ENCODE assay signal across 26 cellular contexts in genomic region chr17:54102246-54102645, GRCh38.
A peak's percentile ranks its signal among the peaks of the same experiment; 100 is the strongest.
DNase-seq lines count a peak whose midpoint lies in the region; ATAC-seq, FAIRE-seq and TF ChIP-seq lines count a peak whose summit lies in the region.
"Had no signal": no experiment of that assay in that cellular context is flagged by ENCODE, and none has a peak within 500 bp of the region (broad histone marks: within the 10 kb centered on the region; RNA-seq: fewer than 3 reads in every experiment).

No MANE protein-coding gene starts in this region.

- H3K79me2 ChIP-seq in GM23248 (ENCODE audit: insufficient read depth) = no peaks in the 10 kb centered on the region

- no peak overlapping the region for H2AFZ ChIP-seq in GM23248

- no peaks in the 10 kb centered on the region for H3K36me3 ChIP-seq in kidney (ENCODE audit: control insufficient read depth in 1 of 2, insufficient read depth in 2 of 2, low read length in 2 of 2)
- H3K36me3 ChIP-seq in aorta (ENCODE audit: control insufficient read depth in 1 of 2, insufficient read depth in 2 of 2, low read length in 1 of 2) = no peaks in the 10 kb centered on the region
- H3K36me3 ChIP-seq in GM23248 (ENCODE audit: low read depth) = no peaks in the 10 kb centered on the region
- H3K36me3 ChIP-seq: BLaER1 treated with 17β-estradiol and CSF1 and Interleukin-3, amounts not matched to agents 10 nM and 100 nM had no signal

- peak; percentile 15 for ATAC-seq in aorta (ENCODE audit: low FRiP score)
- ATAC-seq: A549; CD8-positive, alpha-beta T cell; GM12878 had no signal

- no peaks in the 10 kb centered on the region for H3K9me2 ChIP-seq in GM23248 (ENCODE audit: insufficient read depth)

- H3K27me3 ChIP-seq in aorta (ENCODE audit: control insufficient read depth in 1 of 2, insufficient read depth in 2 of 2, low read length in 1 of 2) = no peaks in the 10 kb centered on the region
- no peaks in the 10 kb centered on the region for H3K27me3 ChIP-seq in GM23248 (replicated peaks; ENCODE audit: insufficient read depth)
- no peaks in the 10 kb centered on the region for H3K27me3 ChIP-seq in dorsolateral prefrontal cortex
- H3K27me3 ChIP-seq: BLaER1 treated with 17β-estradiol and CSF1 and Interleukin-3, amounts not matched to agents 10 nM and 100 nM had no signal

- no peak overlapping the region for H3K9ac ChIP-seq in kidney (ENCODE audit: low read length in 2 of 2)
- H3K9ac ChIP-seq in GM23248 = no peak overlapping the region
- H3K9ac ChIP-seq: BLaER1 treated with 17β-estradiol and CSF1 and Interleukin-3, amounts not matched to agents 10 nM and 100 nM had no signal

- H3K4me1 ChIP-seq in kidney (ENCODE audit: control insufficient read depth in 1 of 2, insufficient read depth in 1 of 2, low read depth in 1 of 2, low read length in 2 of 2) = no peaks in the 10 kb centered on the region
- H3K4me1 ChIP-seq in aorta (ENCODE audit: control insufficient read depth in 1 of 2, insufficient read depth in 2 of 2, low read length in 2 of 2) = no peaks in the 10 kb centered on the region
- H3K4me1 ChIP-seq in GM23248 (ENCODE audit: insufficient read depth) = no peaks in the 10 kb centered on the region
- H3K4me1 ChIP-seq: A549; BLaER1 treated with 17β-estradiol and CSF1 and Interleukin-3, amounts not matched to agents 10 nM and 100 nM; Caco-2 had no signal

- WGBS in aorta, 2 donors = 75 to 85% methylated on average over 1 of the region's 1 CpG
- WGBS in GM23248 (ENCODE audit: low coverage in 1 of 2, low lambda C conversion rate in 2 of 2, missing lambda C conversion rate in 2 of 2), 2 experiments = 17 to 42% methylated on average over 1 of the region's 1 CpG

- H3K27ac ChIP-seq in kidney (ENCODE audit: low read depth in 2 of 2, low read length in 2 of 2) (no peak overlapping the region), aorta (ENCODE audit: low read depth in 1 of 2, low read length in 2 of 2) (no peak overlapping the region), GM23248 (no peak overlapping the region), dorsolateral prefrontal cortex (no peak overlapping the region)
- H3K27ac ChIP-seq: 22Rv1; A549; BLaER1 treated with 17β-estradiol and CSF1 and Interleukin-3, amounts not matched to agents 10 nM and 100 nM; C4-2B had no signal

- no peaks in the 10 kb centered on the region for H3F3A ChIP-seq in GM23248 (ENCODE audit: insufficient read depth)

- peaks cover 0 to 8% of the 10 kb centered on the region in 2 donors for H3K9me3 ChIP-seq in kidney (ENCODE audit: control insufficient read depth in 1 of 2, low read length in 2 of 2)
- peaks cover 2% of the 10 kb centered on the region for H3K9me3 ChIP-seq in aorta (ENCODE audit: control insufficient read depth, low read length)
- no peaks in the 10 kb centered on the region for H3K9me3 ChIP-seq in GM23248 (ENCODE audit: low read depth)

- H3K4me3 ChIP-seq in kidney (ENCODE audit: low read length in 2 of 2) (no peak overlapping the region), aorta (ENCODE audit: low read length in 2 of 2) (no peak overlapping the region), GM23248 (no peak overlapping the region), dorsolateral prefrontal cortex (no peak overlapping the region)
- H3K4me3 ChIP-seq: A549; BLaER1 treated with 17β-estradiol and CSF1 and Interleukin-3, amounts not matched to agents 10 nM and 100 nM; GM12878 had no signal

- FAIRE-seq in kidney (lab: Jason Lieb, UNC) = no peak
- FAIRE-seq: A549, GM12878, GM12892, GM18507, GM19239 had no signal

- DNase-seq in activated effector memory CD4-positive, alpha-beta T cell treated with anti-CD3 and anti-CD28 coated beads, Interleukin-2, amount 50 U/mL, for 16 hours = peak; percentile 60
- no peak for DNase-seq in activated effector memory CD4-positive, alpha-beta T cell treated with Interleukin-2 at 50 U/mL for 16 hours
- DNase-seq in kidney (peak; percentile 10), aorta (no peak), GM23248 (no peak), dorsolateral prefrontal cortex (no peak)
- DNase-seq: AML-193; Caco-2; Calu3; CD4-positive, alpha-beta T cell; CD8-positive, alpha-beta T cell; DMS 273 treated with DMSO at 0.1 percent for 48 hours; DMS153; DMS53; DMS79; DND-41; EL; GDM1 had no signal

- in situ Hi-C loops in GM23248 (cut with MboI) = no loop called here

- H3K4me2 ChIP-seq in GM23248 (ENCODE audit: unreplicated experiment) = no peak overlapping the region
- H3K4me2 ChIP-seq: A549; BLaER1 treated with 17β-estradiol and CSF1 and Interleukin-3, amounts not matched to agents 10 nM and 100 nM had no signal

- no peak for TF ChIP-seq CTCF in kidney (IDR thresholded peaks at IDR 0.05; ENCODE audit: borderline replicate concordance, extremely low read depth, insufficient read depth)
- no peak for TF ChIP-seq CTCF in dorsolateral prefrontal cortex (IDR thresholded peaks at IDR 0.05 in 54 of 56, conservative IDR thresholded peaks at IDR 0.05 in 2 of 56; ENCODE audit: low read depth in 1 of 56, partially characterized antibody in 56 of 56)

- intact Hi-C loops in kidney (cut with DNase I) = no loop called here
- intact Hi-C loops in aorta (cut with DNase I) = no loop called here
- intact Hi-C loops in dorsolateral prefrontal cortex (cut with DNase I) = no loop called here

- no peaks in the 10 kb centered on the region for H4K20me1 ChIP-seq in GM23248 (ENCODE audit: insufficient read depth)
- H4K20me1 ChIP-seq: BLaER1 treated with 17β-estradiol and CSF1 and Interleukin-3, amounts not matched to agents 10 nM and 100 nM had no signal

Comparison
In these comparisons a context has a peak if more than half of its experiments do, and no peak if none do; other contexts are left out.
1. DNase-seq: peak in activated effector memory CD4-positive, alpha-beta T cell treated with anti-CD3 and anti-CD28 coated beads, Interleukin-2, amount 50 U/mL, for 16 hours (single experiment) and kidney (single experiment); none in activated effector memory CD4-positive, alpha-beta T cell treated with Interleukin-2 at 50 U/mL for 16 hours (single experiment), aorta (0 of 2), GM23248 (single experiment) and dorsolateral prefrontal cortex (0 of 10).